ENCODE assay signal across 8 cellular contexts in the genomic region with DNA sequence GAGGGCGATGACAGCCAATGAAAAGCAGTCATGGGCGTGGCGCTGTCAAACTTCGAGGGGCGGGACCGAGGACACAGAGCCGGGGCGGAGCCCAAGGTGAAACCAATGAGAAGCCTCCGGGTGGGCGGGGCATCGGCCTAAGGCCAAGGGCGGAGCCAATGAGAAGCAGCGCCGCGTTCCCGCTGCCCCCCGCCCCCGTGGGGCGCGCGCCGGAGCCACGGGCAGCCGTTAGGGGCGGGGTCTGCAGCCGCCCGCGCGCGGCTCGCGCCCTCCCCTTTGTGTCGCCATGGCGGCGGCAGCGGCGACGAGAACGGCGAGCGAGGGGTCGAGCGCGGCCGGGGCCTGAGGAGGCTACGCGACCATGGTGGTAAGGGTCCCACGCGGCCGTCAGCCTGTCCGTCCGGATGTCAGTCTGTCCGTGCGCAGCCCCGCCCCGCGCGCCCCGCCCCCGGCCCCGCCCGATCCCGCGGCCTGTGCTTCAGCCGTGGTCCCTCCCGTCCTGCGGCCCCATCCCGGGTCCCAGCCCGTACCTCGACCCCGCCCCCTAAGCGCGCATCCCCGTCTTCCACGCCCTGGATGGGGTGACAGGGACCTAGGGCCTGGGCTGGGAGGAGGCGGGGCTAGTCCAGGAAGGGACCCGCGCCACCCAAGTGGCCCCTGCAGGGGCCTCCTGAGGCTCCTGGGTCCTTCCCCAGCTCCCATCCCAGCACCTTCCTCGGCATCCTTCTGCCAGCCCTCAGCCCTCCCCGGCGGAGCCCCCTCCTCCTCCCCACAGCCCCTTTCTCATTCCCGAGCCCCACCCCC. TPM values are rescaled to one million over a fixed set of nuclear protein-coding genes. Genes with fewer than 3 reads are reported as not detected.
A peak's percentile ranks its signal among the peaks of the same experiment; 100 is the strongest.
DNase-seq lines count a peak whose midpoint lies in the region; ATAC-seq and TF ChIP-seq lines count a peak whose summit lies in the region.

Gene ARHGAP33, plus strand, starts transcription at position 267 of the 804 bp plus-strand sequence. Its CDS starts 95 bp downstream, at position 362.

- peak within 1 kb of the TSS; percentile 69 for H3K27ac ChIP-seq in temporal lobe (ENCODE audit: low read depth, low read length)

- TF ChIP-seq CTCF in GM10266 (IDR thresholded peaks at IDR 0.05; ENCODE audit: control insufficient read depth, insufficient read depth, low read depth, missing control alignments), result no peak

- DNase-seq in GM10266 (ENCODE audit: extremely low spot score) (peak; percentile 100), NCI-H1092 treated with DMSO at 0.1 percent for 48 hours (lab: John Stamatoyannopoulos, UW) (peak; percentile 95), glomerular endothelial cell (ENCODE audit: extremely low read depth, low read depth, low spot score) (peak; percentile 80), occipital lobe (lab: John Stamatoyannopoulos, UW) (peak; percentile 97)
- DNase-seq in activated naive CD4-positive, alpha-beta T cell treated with anti-CD3 and anti-CD28 coated beads, Interleukin-2, amount 50 U/mL, for 16 hours, result peak; percentile 99

- ATAC-seq in HG02623 (IDR thresholded peaks at IDR 0.05; ENCODE audit: unreplicated experiment) (peak; percentile 88), SK-N-SH treated with all-trans-retinoic acid at 6 μM for 48 hours (peak; percentile 90)

TF ChIP-seq in SK-N-SH treated with all-trans-retinoic acid at 6 μM for 48 hours, 23 proteins besides CTCF, POLR2A, EP300 and RAD21:
- TF ChIP-seq ZFP3 (CRISPR knock-in tag; IDR thresholded peaks at IDR 0.05), result no peak
- TF ChIP-seq TSHZ2 (CRISPR knock-in tag; IDR thresholded peaks at IDR 0.05), result 0 out of 2 replicates have a peak, but pooled peaks have one; percentile 19

RNA-seq across cellular contexts. Expression of gene ARHGAP33, which starts in this region (rescaled TPM):
- total RNA-seq in glomerular endothelial cell (0.53 and 5.0 TPM in 2 replicates), occipital lobe (85.5 TPM), temporal lobe (138 TPM)

Comparison
In these comparisons a context has a peak if more than half of its experiments do, and no peak if none do; other contexts are left out.
1. Peak in every context shown above with its lines: DNase-seq, ATAC-seq and H3K27ac ChIP-seq.
2. RNA of gene ARHGAP33 (total RNA-seq): 138 TPM in temporal lobe (single experiment) and 85.5 TPM in occipital lobe (single experiment); 0.53 to 5.0 TPM in glomerular endothelial cell; every median in the first group is over 10 times any median in the second.